In genomic region chr4:2591189-2591588, GRCh38 we compare ENCODE assay signal across 9 cellular contexts. TPM values are rescaled to one million over a fixed set of nuclear protein-coding genes. Genes with fewer than 3 reads are reported as not detected.
DNase-seq lines count a peak whose midpoint lies in the region; ATAC-seq lines count a peak whose summit lies in the region.
"Had no signal": no experiment of that assay in that cellular context is flagged by ENCODE, and none has a peak within 500 bp of the region (broad histone marks: within the 10 kb centered on the region; RNA-seq: fewer than 3 reads in every experiment).

No MANE protein-coding gene starts in this region.

- H3K9me3 Mint-ChIP-seq in activated naive CD8-positive, alpha-beta T cell treated with anti-CD3 and anti-CD28 coated beads for 36 hours, result no peaks in the 10 kb centered on the region

- H3K4me3 Mint-ChIP-seq in activated naive CD8-positive, alpha-beta T cell treated with anti-CD3 and anti-CD28 coated beads for 36 hours, result peak overlapping the region; percentile 9

- H3K4me1 Mint-ChIP-seq in activated naive CD8-positive, alpha-beta T cell treated with anti-CD3 and anti-CD28 coated beads for 36 hours, result peaks cover 51% of the 10 kb centered on the region

- no peaks in the 10 kb centered on the region for H3K27me3 Mint-ChIP-seq in activated naive CD8-positive, alpha-beta T cell treated with anti-CD3 and anti-CD28 coated beads for 36 hours

- H3K36me3 Mint-ChIP-seq in activated naive CD8-positive, alpha-beta T cell treated with anti-CD3 and anti-CD28 coated beads for 36 hours, result no peaks in the 10 kb centered on the region

- peak overlapping the region; percentile 1 for H3K27ac Mint-ChIP-seq in activated naive CD8-positive, alpha-beta T cell treated with anti-CD3 and anti-CD28 coated beads for 36 hours

- ATAC-seq in stimulated activated naive CD8-positive, alpha-beta T cell treated with anti-CD3 and anti-CD28 coated beads, Interleukin-15, Interleukin-2, amounts not matched to agents 100 U/mL and 50 U/mL, for 24 hours, result peak; percentile 28

- DNase-seq in NOMO-1 (lab: John Stamatoyannopoulos, UW; ENCODE audit: unreplicated experiment in 2 of 2) (peak; percentile 33 to 48), NOMO-1 treated with dmso at 0.1 percent for 144 hours (lab: John Stamatoyannopoulos, UW; ENCODE audit: unreplicated experiment) (no peak), iPS-NIHi11 (ENCODE audit: low spot score) (peak; percentile 62), AG08396 (ENCODE audit: low spot score) (no peak)
- no peak for DNase-seq in activated naive CD8-positive, alpha-beta T cell treated with anti-CD3 and anti-CD28 coated beads for 36 hours
- no peak for DNase-seq in stimulated activated naive CD8-positive, alpha-beta T cell treated with anti-CD3 and anti-CD28 coated beads, Interleukin-15, Interleukin-2, amounts not matched to agents 100 U/mL and 50 U/mL, for 24 hours
- DNase-seq in activated naive CD4-positive, alpha-beta T cell treated with Interleukin-2 at 50 U/mL for 16 hours, result no peak
- DNase-seq in activated CD4-positive, alpha-beta T cell treated with anti-CD3 and anti-CD28 coated beads for 4 hours, result no peak
- DNase-seq: NCI-H526 treated with DMSO at 0.1 percent for 48 hours had no signal

RNA-seq across cellular contexts. Expression of gene FAM193A, which starts 54.7 kb away (rescaled TPM):
- total RNA-seq in activated naive CD8-positive, alpha-beta T cell treated with anti-CD3 and anti-CD28 coated beads for 36 hours, result 10 to 100 TPM; 18.9 TPM

Comparison
In these comparisons a context has a peak if more than half of its experiments do, and no peak if none do; other contexts are left out.
1. DNase-seq: peak in NOMO-1 (2 of 2) and iPS-NIHi11 (single experiment); none in NOMO-1 treated with dmso at 0.1 percent for 144 hours (single experiment), activated naive CD8-positive, alpha-beta T cell treated with anti-CD3 and anti-CD28 coated beads for 36 hours (single experiment), stimulated activated naive CD8-positive, alpha-beta T cell treated with anti-CD3 and anti-CD28 coated beads, Interleukin-15, Interleukin-2, amounts not matched to agents 100 U/mL and 50 U/mL, for 24 hours (single experiment), activated naive CD4-positive, alpha-beta T cell treated with Interleukin-2 at 50 U/mL for 16 hours (single experiment), activated CD4-positive, alpha-beta T cell treated with anti-CD3 and anti-CD28 coated beads for 4 hours (0 of 2) and AG08396 (single experiment).